In genomic region chr7:1534330-1535099, GRCh38 we compare ENCODE assay signal across 11 cellular contexts. TPM values are rescaled to one million over a fixed set of nuclear protein-coding genes. Genes with fewer than 3 reads are reported as not detected.
A peak's percentile ranks its signal among the peaks of the same experiment; 100 is the strongest.
DNase-seq lines count a peak whose midpoint lies in the region; ATAC-seq and TF ChIP-seq lines count a peak whose summit lies in the region.
"Had no signal": no experiment of that assay in that cellular context is flagged by ENCODE, and none has a peak within 500 bp of the region (broad histone marks: within the 10 kb centered on the region; RNA-seq: fewer than 3 reads in every experiment).

No MANE protein-coding gene starts in this region.

- no peaks in the 10 kb centered on the region for H3K9me3 Mint-ChIP-seq in dendritic cell treated with granulocyte-macrophage colony-stimulating factor and Interleukin-4, amounts not matched to agents 40 ng/mL and 50 ng/mL, for 4 days
- peaks cover 0 to 4% (median 0%) of the 10 kb centered on the region in 11 donors for H3K9me3 Mint-ChIP-seq in naive thymus-derived CD4-positive, alpha-beta T cell
- H3K9me3 Mint-ChIP-seq: T-helper 1 cell treated with Interleukin-12 subunit alpha and Interleukin-12 subunit beta and Interleukin-4 antibody, amounts not matched to agents 30 μg/mL and 1 μg/mL, for 36 hours had no signal

- H2BK5ac ChIP-seq in mesendoderm (ENCODE audit: low read length) = no peak overlapping the region

- H3K4me3 ChIP-seq in naive thymus-derived CD4-positive, alpha-beta T cell (ENCODE audit: low read length) = no peak overlapping the region
- H3K4me3 ChIP-seq in uterus (no peak overlapping the region), mesendoderm (ENCODE audit: low read length) (no peak overlapping the region)

- H3K18ac ChIP-seq in mesendoderm (ENCODE audit: low read length) = no peak overlapping the region

- CTCF ChIA-PET in naive thymus-derived CD4-positive, alpha-beta T cell (lab: Charles Lee) = interaction anchor here (0.6 to 0.7 kb wide), 2 partner anchors 9 to 45 kb away, joined by 3 read pairs; no protein-coding TSS in a partner anchor

- H3K56ac ChIP-seq in mesendoderm (ENCODE audit: low read length) = no peak overlapping the region

- no peaks in the 10 kb centered on the region for H3K79me1 ChIP-seq in mesendoderm (ENCODE audit: low read length)

- peaks cover 0 to 41% (median 0%) of the 10 kb centered on the region in 3 experiments for H3K36me3 ChIP-seq in naive thymus-derived CD4-positive, alpha-beta T cell (ENCODE audit: control insufficient read depth in 2 of 3, insufficient read depth in 3 of 3, low read length in 3 of 3)
- H3K36me3 ChIP-seq in uterus (no peaks in the 10 kb centered on the region), mesendoderm (ENCODE audit: control insufficient read depth, insufficient read depth, low read length) (no peaks in the 10 kb centered on the region)

- no peaks in the 10 kb centered on the region for H3K9me3 ChIP-seq in naive thymus-derived CD4-positive, alpha-beta T cell (ENCODE audit: control insufficient read depth in 2 of 3, low read length in 3 of 3)
- H3K9me3 ChIP-seq in uterus = no peaks in the 10 kb centered on the region

- no peaks in the 10 kb centered on the region for H3K27me3 ChIP-seq in naive thymus-derived CD4-positive, alpha-beta T cell (ENCODE audit: control insufficient read depth in 2 of 2, insufficient read depth in 2 of 2, low read length in 2 of 2)
- no peaks in the 10 kb centered on the region for H3K27me3 ChIP-seq in uterus
- no peaks in the 10 kb centered on the region for H3K27me3 ChIP-seq in mesendoderm (ENCODE audit: insufficient read depth, low read length, poor library complexity)

- TF ChIP-seq CTCF in uterus (IDR thresholded peaks at IDR 0.05) = no peak

- H3K27ac Mint-ChIP-seq in dendritic cell treated with granulocyte-macrophage colony-stimulating factor and Interleukin-4, amounts not matched to agents 40 ng/mL and 50 ng/mL, for 4 days = peak overlapping the region; percentile 95
- H3K27ac Mint-ChIP-seq in naive thymus-derived CD4-positive, alpha-beta T cell = peak overlapping the region in 5 of 9 donors; percentile 36 to 98 (median 73)

- WGBS in mesendoderm (ENCODE audit: extremely low coverage, insufficient coverage, low lambda C conversion rate) = no CpG with 5 or more reads among the region's 30 CpGs

- no peaks in the 10 kb centered on the region for H3K27me3 Mint-ChIP-seq in dendritic cell treated with granulocyte-macrophage colony-stimulating factor and Interleukin-4, amounts not matched to agents 40 ng/mL and 50 ng/mL, for 4 days
- H3K27me3 Mint-ChIP-seq in naive thymus-derived CD4-positive, alpha-beta T cell = peaks cover 0 to 3% (median 0%) of the 10 kb centered on the region in 5 donors

- H4K8ac ChIP-seq in mesendoderm (ENCODE audit: low read depth, low read length) = no peak overlapping the region

- POLR2A ChIA-PET in naive thymus-derived CD4-positive, alpha-beta T cell (lab: Charles Lee) = interaction anchor here (1.0 kb wide), 1 partner anchor 60 kb away, joined by 3 read pairs; no protein-coding TSS in a partner anchor

- H3K23ac ChIP-seq in mesendoderm (ENCODE audit: low read length) = no peak overlapping the region

- ATAC-seq in Right ventricle myocardium inferior = no peak
- ATAC-seq in naive thymus-derived CD4-positive, alpha-beta T cell = no peak

- no peak overlapping the region for H2BK120ac ChIP-seq in mesendoderm (ENCODE audit: low read depth, low read length)

- peaks cover 62% of the 10 kb centered on the region for H3K4me1 Mint-ChIP-seq in dendritic cell treated with granulocyte-macrophage colony-stimulating factor and Interleukin-4, amounts not matched to agents 40 ng/mL and 50 ng/mL, for 4 days (ENCODE audit: low read depth)
- H3K4me1 Mint-ChIP-seq in naive thymus-derived CD4-positive, alpha-beta T cell = peaks cover 15 to 36% (median 21%) of the 10 kb centered on the region in 7 donors

- H2BK15ac ChIP-seq in mesendoderm (replicated peaks; ENCODE audit: low read depth) = no peak overlapping the region

- H3K4me3 Mint-ChIP-seq in dendritic cell treated with granulocyte-macrophage colony-stimulating factor and Interleukin-4, amounts not matched to agents 40 ng/mL and 50 ng/mL, for 4 days = peak overlapping the region; percentile 84
- H3K4me3 Mint-ChIP-seq in naive thymus-derived CD4-positive, alpha-beta T cell = peak overlapping the region in 4 of 10 donors; percentile 18 to 49 (median 37)

- DNase-seq in Right ventricle myocardium inferior (ENCODE audit: missing footprints) (peak; percentile 37), cardiac septum (ENCODE audit: low spot score) (no peak), uterus (peak in 1 of 2 donors; percentile 30), anterior cingulate cortex (lab: John Stamatoyannopoulos, UW) (no peak), mesendoderm (no peak), NCI-H82 treated with DMSO at 0.1 percent for 48 hours (lab: John Stamatoyannopoulos, UW; ENCODE audit: unreplicated experiment) (no peak)
- DNase-seq in naive thymus-derived CD4-positive, alpha-beta T cell = no peak
- DNase-seq: NCI-H2171 had no signal

- H4K5ac ChIP-seq in mesendoderm (ENCODE audit: low read length) = no peak overlapping the region

- H3K27ac ChIP-seq in naive thymus-derived CD4-positive, alpha-beta T cell (ENCODE audit: low read depth, low read length) = peak overlapping the region; percentile 90
- H3K27ac ChIP-seq in uterus = peak overlapping the region; percentile 96 to 98
- H3K27ac ChIP-seq in mesendoderm (ENCODE audit: low read depth, low read length) = no peak overlapping the region
- H3K27ac ChIP-seq: HL-60 had no signal

- H3K4me2 ChIP-seq in mesendoderm (ENCODE audit: low read length) = no peak overlapping the region

- H3K79me2 ChIP-seq in mesendoderm (ENCODE audit: control insufficient read depth, insufficient read depth, low read length) = peaks cover 9% of the 10 kb centered on the region

- H3K36me3 Mint-ChIP-seq in dendritic cell treated with granulocyte-macrophage colony-stimulating factor and Interleukin-4, amounts not matched to agents 40 ng/mL and 50 ng/mL, for 4 days (ENCODE audit: low read depth) = peaks cover 68% of the 10 kb centered on the region
- peaks cover 0 to 4% (median 0%) of the 10 kb centered on the region in 5 donors for H3K36me3 Mint-ChIP-seq in naive thymus-derived CD4-positive, alpha-beta T cell

- no peak overlapping the region for H2AK5ac ChIP-seq in mesendoderm (ENCODE audit: low read length)

- H3K4me1 ChIP-seq in naive thymus-derived CD4-positive, alpha-beta T cell (ENCODE audit: control insufficient read depth in 2 of 2, insufficient read depth in 2 of 2, low read length in 2 of 2) = peaks cover 7 to 10% of the 10 kb centered on the region in 2 donors
- H3K4me1 ChIP-seq in uterus = peaks cover 12 to 24% of the 10 kb centered on the region in 2 donors
- H3K4me1 ChIP-seq in mesendoderm (ENCODE audit: control insufficient read depth, low read depth, low read length) = peaks cover 5% of the 10 kb centered on the region

- H3K9ac ChIP-seq in mesendoderm (ENCODE audit: low read length) = no peak overlapping the region

- no peak for TF ChIP-seq POLR2A in uterus (IDR thresholded peaks at IDR 0.05)

- intact Hi-C loops in Right ventricle myocardium inferior (cut with DNase I) (no loop called here), cardiac septum (cut with DNase I) (no loop called here), uterus (cut with DNase I; ENCODE audit: low total_unique reads) (no loop called here)
- intact Hi-C loops in dendritic cell treated with granulocyte-macrophage colony-stimulating factor and Interleukin-4, amounts not matched to agents 40 ng/mL and 50 ng/mL, for 4 days (cut with micrococcal nuclease) = no loop called here
- intact Hi-C loops in naive thymus-derived CD4-positive, alpha-beta T cell (cut with micrococcal nuclease) = loop anchor here (5.0 to 10.0 kb wide), 3 partner anchors 408 to 1020 kb away; partner anchors contain the start of genes BRAT1 (in 1 of the 2), GPR146 (in 1 of the 2) and IQCE (in 1 of the 2)

- H3K4ac ChIP-seq in mesendoderm (ENCODE audit: low read depth, low read length) = no peak overlapping the region

RNA-seq across cellular contexts. Expression of gene MAFK, which starts 4.0 kb away (rescaled TPM):
- total RNA-seq in Right ventricle myocardium inferior (50.8 TPM), cardiac septum (192 TPM), uterus (10 to 100 TPM; 10.8 to 40.9 (median 26.0) TPM)
- total RNA-seq in naive thymus-derived CD4-positive, alpha-beta T cell = 10 to 100 TPM; 28.5 to 90.1 (median 54.2) TPM
- under 1 TPM; 0.38 to 0.46 TPM for polyA plus RNA-seq in naive thymus-derived CD4-positive, alpha-beta T cell
- polyA plus RNA-seq in mesendoderm (2013, experiment 1 of 2) = 5.8 TPM
- 5.8 TPM for polyA plus RNA-seq in mesendoderm (2013, experiment 2 of 2)

RNA-seq across cellular contexts. Expression of gene TMEM184A, which starts 21.5 kb away (rescaled TPM):
- total RNA-seq in Right ventricle myocardium inferior = 0.32 TPM
- total RNA-seq in cardiac septum = 0.08 TPM
- under 1 TPM in 1 of 5 experiments, not detected in 4; 0.05 TPM for total RNA-seq in naive thymus-derived CD4-positive, alpha-beta T cell
- under 1 TPM in 1 of 2 donors, not detected in 1; 0.06 TPM for polyA plus RNA-seq in naive thymus-derived CD4-positive, alpha-beta T cell
- 1 to 10 TPM in 1 of 4 donors, under 1 TPM in 2, not detected in 1; 0.29 to 2.8 (median 0.64) TPM for total RNA-seq in uterus
- 0.72 TPM for polyA plus RNA-seq in mesendoderm (2013, experiment 1 of 2)
- polyA plus RNA-seq in mesendoderm (2013, experiment 2 of 2) = 0.78 TPM

RNA-seq across cellular contexts. Expression of gene INTS1, which starts 30.3 kb away (rescaled TPM):
- total RNA-seq in Right ventricle myocardium inferior (25.8 TPM), cardiac septum (54.7 TPM), uterus (10 to 100 TPM in 3 of 4 donors, 1 to 10 TPM in 1; 8.2 to 68.9 (median 30.3) TPM)
- total RNA-seq in naive thymus-derived CD4-positive, alpha-beta T cell = 100 to 1,000 TPM in 4 of 5 experiments, 10 to 100 TPM in 1; 82.0 to 157 (median 111) TPM
- 10 to 100 TPM; 15.1 to 41.6 TPM for polyA plus RNA-seq in naive thymus-derived CD4-positive, alpha-beta T cell
- 31.6 TPM for polyA plus RNA-seq in mesendoderm (2013, experiment 1 of 2)
- polyA plus RNA-seq in mesendoderm (2013, experiment 2 of 2) = 33.7 TPM

RNA-seq across cellular contexts. Expression of gene PSMG3, which starts 35.3 kb away (rescaled TPM):
- 13.3 TPM for total RNA-seq in Right ventricle myocardium inferior
- total RNA-seq in cardiac septum = 12.1 TPM
- total RNA-seq in naive thymus-derived CD4-positive, alpha-beta T cell = 10 to 100 TPM; 12.1 to 31.8 (median 23.2) TPM
- polyA plus RNA-seq in naive thymus-derived CD4-positive, alpha-beta T cell = 10 to 100 TPM; 57.2 to 57.9 TPM
- total RNA-seq in uterus = 100 to 1,000 TPM in 1 of 4 donors, 10 to 100 TPM in 3; 16.4 to 143 (median 25.7) TPM
- polyA plus RNA-seq in mesendoderm (2013, experiment 1 of 2) = 13.5 TPM
- polyA plus RNA-seq in mesendoderm (2013, experiment 2 of 2) = 12.9 TPM

Comparison
In these comparisons a context has a peak if more than half of its experiments do, and no peak if none do; other contexts are left out.
1. intact Hi-C loops: an anchor here in naive thymus-derived CD4-positive, alpha-beta T cell (5.0 to 10.0 kb wide); none called in Right ventricle myocardium inferior, cardiac septum, dendritic cell treated with granulocyte-macrophage colony-stimulating factor and Interleukin-4, amounts not matched to agents 40 ng/mL and 50 ng/mL, for 4 days and uterus.